34 cellular contexts compared by ENCODE assay signal in the genomic region with DNA sequence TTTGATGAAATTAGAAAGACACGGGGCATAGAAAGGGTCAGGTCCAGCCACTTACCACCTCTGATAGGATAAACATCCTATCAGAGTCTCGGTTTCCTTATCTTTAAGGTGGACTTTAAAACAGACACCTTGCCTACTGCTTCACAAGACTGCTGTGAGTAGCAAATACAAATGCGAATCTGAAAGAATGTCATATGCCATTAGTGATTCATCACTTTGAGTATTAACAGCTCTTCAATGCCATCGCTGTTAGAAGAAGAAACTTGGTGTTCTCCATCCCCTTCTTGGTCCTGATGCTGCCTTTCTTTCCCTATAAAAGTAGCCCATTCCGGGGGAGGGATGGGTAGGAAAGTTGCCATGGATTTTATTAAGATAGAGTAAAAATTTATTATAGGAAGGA.
"Had no signal": no experiment of that assay in that cellular context is flagged by ENCODE, and none has a peak within 500 bp of the region (broad histone marks: within the 10 kb centered on the region; RNA-seq: fewer than 3 reads in every experiment).

No MANE protein-coding gene starts in this region.

- H3K9ac ChIP-seq: KMS-11 had no signal

- H3K27ac ChIP-seq: KMS-11 had no signal

- H3K4me3 ChIP-seq: MG63 had no signal

- H3K4me2 ChIP-seq: KMS-11 had no signal

- H3K9me3 ChIP-seq: MG63 had no signal

- DNase-seq: Karpas-422, Kasumi-1, KG1, MG63, MM.1S, MV-4-11, NCI-H1048, NCI-H1092, NCI-H1092 treated with DMSO at 0.1 percent for 48 hours, NCI-H1105, NCI-H1105 treated with DMSO at 0.1 percent for 48 hours, NCI-H1417, NCI-H1417 treated with DMSO at 0.1 percent for 48 hours, NCI-H1436, NCI-H1436 treated with DMSO at 0.1 percent for 48 hours, NCI-H146, NCI-H1694, NCI-H1694 treated with DMSO at 0.1 percent for 48 hours, NCI-H187, NCI-H187 treated with DMSO at 0.1 percent for 48 hours, NCI-H1930, NCI-H2029, NCI-H2029 treated with DMSO at 0.1 percent for 48 hours, NCI-H2081, NCI-H2081 treated with DMSO at 0.1 percent for 48 hours, NCI-H2107, NCI-H2171, NCI-H2171 treated with DMSO at 0.1 percent for 48 hours, NCI-H2227 treated with DMSO at 0.1 percent for 48 hours, NCI-H226, NCI-H345, NCI-H446, NCI-H446 treated with DMSO at 0.1 percent for 48 hours had no signal

- H3K36me3 ChIP-seq: MG63 had no signal
